ENCODE assay signal across 1 cellular context in genomic region chr6:6676910-6677441, GRCh38.
TF ChIP-seq lines count a peak whose summit lies in the region.

No MANE protein-coding gene starts in this region.

TF ChIP-seq in GM12878, 131 proteins besides CTCF, POLR2A, EP300 and RAD21 (continued from another document and continues in another):
- TF ChIP-seq PRDM15 (CRISPR knock-in tag; IDR thresholded peaks at IDR 0.05) (no peak), HSF1 (IDR thresholded peaks at IDR 0.05; ENCODE audit: low read depth, low read length) (no peak), CEBPZ (IDR thresholded peaks at IDR 0.05; ENCODE audit: low read depth, low read length) (no peak), ETV6 (conservative IDR thresholded peaks at IDR 0.05 in 1 of 2, IDR thresholded peaks at IDR 0.05 in 1 of 2; ENCODE audit: borderline replicate concordance in 1 of 2, low read depth in 1 of 2) (no peak), ATF7 (IDR thresholded peaks at IDR 0.05; ENCODE audit: low read depth) (no peak), MTA3 (IDR thresholded peaks at IDR 0.05; ENCODE audit: borderline replicate concordance, low read length) (no peak), EGR1 (IDR thresholded peaks at IDR 0.05; ENCODE audit: borderline replicate concordance in 1 of 2, low read depth in 2 of 2, low read length in 2 of 2) (no peak), BACH1 (IDR thresholded peaks at IDR 0.05; ENCODE audit: borderline replicate concordance) (no peak), SREBF1 (IDR thresholded peaks at IDR 0.05; ENCODE audit: low read length) (no peak), SKIL (IDR thresholded peaks at IDR 0.05; ENCODE audit: low read depth, poor library complexity, severe bottlenecking) (peak; percentile 59), USF1 (IDR thresholded peaks at IDR 0.05; ENCODE audit: borderline replicate concordance, extremely low read length, insufficient read depth, low read depth, low read length) (no peak), PAX5 (IDR thresholded peaks at IDR 0.05; ENCODE audit: borderline replicate concordance, low read depth, low read length) (no peak), ZNF217 (IDR thresholded peaks at IDR 0.05) (no peak), KAT2A (conservative IDR thresholded peaks at IDR 0.05; ENCODE audit: control insufficient read depth, low read depth, low read length) (no peak), CREM (IDR thresholded peaks at IDR 0.05; ENCODE audit: low read depth) (0 out of 2 replicates have a peak, but pooled peaks have one; percentile 17), POLR2AphosphoS2 (IDR thresholded peaks at IDR 0.05; ENCODE audit: low read depth, low read length) (no peak), KDM1A (IDR thresholded peaks at IDR 0.05; ENCODE audit: borderline replicate concordance) (no peak), HDAC6 (IDR thresholded peaks at IDR 0.05; ENCODE audit: unreplicated experiment) (no peak), ZBTB33 (IDR thresholded peaks at IDR 0.05) (no peak), BCL3 (IDR thresholded peaks at IDR 0.05; ENCODE audit: borderline replicate concordance, insufficient read depth, low read depth, low read length, poor library complexity, severe bottlenecking) (no peak), POU2F2 (IDR thresholded peaks at IDR 0.05; ENCODE audit: borderline replicate concordance, low read depth, low read length) (no peak), MEF2B (IDR thresholded peaks at IDR 0.05; ENCODE audit: partially characterized antibody, poor library complexity, severe bottlenecking) (no peak), EZH2 (IDR thresholded peaks at IDR 0.05; ENCODE audit: borderline replicate concordance, control insufficient read depth, low read depth, low read length) (no peak), RB1 (IDR thresholded peaks at IDR 0.05; ENCODE audit: borderline replicate concordance) (peak; percentile 24; the same call in 1 of the 2 replicates), ATF2 (IDR thresholded peaks at IDR 0.05; ENCODE audit: low read length) (no peak), ATF3 (IDR thresholded peaks at IDR 0.05; ENCODE audit: borderline replicate concordance, extremely low read depth, low read depth, low read length) (peak; percentile 12; the same call in 1 of the 2 replicates), SP1 (IDR thresholded peaks at IDR 0.05; ENCODE audit: low read depth, low read length) (no peak), CEBPB (IDR thresholded peaks at IDR 0.05; ENCODE audit: borderline replicate concordance in 1 of 2, low read depth in 2 of 2, low read length in 2 of 2) (no peak), ZNF622 (IDR thresholded peaks at IDR 0.05) (no peak), LARP7 (IDR thresholded peaks at IDR 0.05) (0 out of 2 replicates have a peak, but pooled peaks have one; percentile 42), SMAD5 (IDR thresholded peaks at IDR 0.05; ENCODE audit: low read depth) (no peak), BMI1 (IDR thresholded peaks at IDR 0.05; ENCODE audit: borderline replicate concordance) (no peak), YY1 (IDR thresholded peaks at IDR 0.05; ENCODE audit: low read depth, low read length) (peak; percentile 74; the same call in 1 of the 2 replicates), FOXM1 (IDR thresholded peaks at IDR 0.05; ENCODE audit: low read depth, low read length) (0 out of 2 replicates have a peak, but pooled peaks have one; percentile 45), EED (IDR thresholded peaks at IDR 0.05; ENCODE audit: low read depth) (0 out of 2 replicates have a peak, but pooled peaks have one; percentile 52), YBX1 (IDR thresholded peaks at IDR 0.05) (no peak), ZBTB4 (CRISPR knock-in tag; IDR thresholded peaks at IDR 0.05) (no peak), NFXL1 (IDR thresholded peaks at IDR 0.05; ENCODE audit: borderline replicate concordance) (no peak), TARDBP (IDR thresholded peaks at IDR 0.05; ENCODE audit: borderline replicate concordance) (no peak), RAD51 (IDR thresholded peaks at IDR 0.05) (no peak), RUNX3 (IDR thresholded peaks at IDR 0.05; ENCODE audit: low read length) (0 out of 2 replicates have a peak, but pooled peaks have one; percentile 15)
